ENCODE assay signal across 25 cellular contexts in the genomic region with DNA sequence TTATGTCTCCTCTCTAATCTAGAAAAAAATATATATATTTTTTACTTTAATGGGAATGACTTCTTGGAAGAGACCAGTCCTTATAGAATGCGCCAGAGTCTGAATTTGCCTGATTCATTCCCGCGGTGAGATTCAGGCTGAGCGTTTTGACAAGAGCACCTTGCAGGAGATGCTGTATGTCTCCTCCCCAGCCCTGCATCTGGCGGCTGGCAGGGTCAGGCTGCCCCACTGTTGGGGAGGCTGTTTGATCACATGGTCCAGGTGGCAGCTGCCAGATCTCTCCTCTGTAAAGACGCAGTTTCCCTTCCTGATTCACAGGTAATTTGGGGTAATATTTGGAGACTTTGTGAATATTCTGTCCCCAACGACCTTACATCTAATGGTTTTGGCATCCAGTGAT. TPM values are rescaled to one million over a fixed set of nuclear protein-coding genes. Genes with fewer than 3 reads are reported as not detected.
DNase-seq lines count a peak whose midpoint lies in the region; ATAC-seq, FAIRE-seq and TF ChIP-seq lines count a peak whose summit lies in the region.
"Had no signal": no experiment of that assay in that cellular context is flagged by ENCODE, and none has a peak within 500 bp of the region (broad histone marks: within the 10 kb centered on the region; RNA-seq: fewer than 3 reads in every experiment).

No MANE protein-coding gene starts in this region.

- no peaks in the 10 kb centered on the region for H3K36me3 Mint-ChIP-seq in CD4-positive, alpha-beta T cell (ENCODE audit: low read depth)

- no peaks in the 10 kb centered on the region for H3K9me3 ChIP-seq in CD4-positive, alpha-beta T cell (ENCODE audit: control insufficient read depth, low read length)
- H3K9me3 ChIP-seq: heart right ventricle, left ventricle myocardium inferior, tibial artery had no signal

- H3K27me3 ChIP-seq in CD4-positive, alpha-beta T cell (ENCODE audit: control insufficient read depth, insufficient read depth, low read length): no peaks in the 10 kb centered on the region
- H3K27me3 ChIP-seq: tibial artery had no signal

- peak overlapping the region; percentile 30 for H3K4me3 Mint-ChIP-seq in CD4-positive, alpha-beta T cell
- H3K4me3 Mint-ChIP-seq: stimulated activated naive CD8-positive, alpha-beta T cell treated with anti-CD3 and anti-CD28 coated beads, Interleukin-15, Interleukin-2, amounts not matched to agents 100 ng/mL and 50 ng/mL, for 24 hours; T-helper 1 cell treated with Interleukin-12 subunit alpha and Interleukin-12 subunit beta and Interleukin-4 antibody, amounts not matched to agents 30 μg/mL and 1 μg/mL, for 36 hours had no signal

- H3K27ac Mint-ChIP-seq in CD4-positive, alpha-beta T cell: peak overlapping the region; percentile 17
- H3K27ac Mint-ChIP-seq: stimulated activated naive CD8-positive, alpha-beta T cell treated with anti-CD3 and anti-CD28 coated beads, Interleukin-15, Interleukin-2, amounts not matched to agents 100 ng/mL and 50 ng/mL, for 24 hours; T-helper 1 cell treated with Interleukin-12 subunit alpha and Interleukin-12 subunit beta and Interleukin-4 antibody, amounts not matched to agents 30 μg/mL and 1 μg/mL, for 36 hours had no signal

- TF ChIP-seq CTCF in CD4-positive, alpha-beta T cell (IDR thresholded peaks at IDR 0.05): no peak

- CTCF ChIA-PET in CD4-positive, alpha-beta T cell (lab: Charles Lee): interaction anchor here (0.7 kb wide), 1 partner anchor 41 kb away, joined by 3 read pairs; no protein-coding TSS in a partner anchor

- intact Hi-C loops in CD4-positive, alpha-beta T cell (cut with DNase I, micrococcal nuclease): no loop called here

- POLR2A ChIA-PET in CD4-positive, alpha-beta T cell (lab: Charles Lee): no interaction called here

- no peaks in the 10 kb centered on the region for H3K27me3 Mint-ChIP-seq in CD4-positive, alpha-beta T cell
- H3K27me3 Mint-ChIP-seq: stimulated activated naive CD8-positive, alpha-beta T cell treated with anti-CD3 and anti-CD28 coated beads, Interleukin-15, Interleukin-2, amounts not matched to agents 100 ng/mL and 50 ng/mL, for 24 hours had no signal

- no peaks in the 10 kb centered on the region for H3K9me3 Mint-ChIP-seq in CD4-positive, alpha-beta T cell
- H3K9me3 Mint-ChIP-seq: stimulated activated naive CD8-positive, alpha-beta T cell treated with anti-CD3 and anti-CD28 coated beads, Interleukin-15, Interleukin-2, amounts not matched to agents 100 ng/mL and 50 ng/mL, for 24 hours; T-helper 1 cell treated with Interleukin-12 subunit alpha and Interleukin-12 subunit beta and Interleukin-4 antibody, amounts not matched to agents 30 μg/mL and 1 μg/mL, for 36 hours had no signal

- FAIRE-seq in frontal cortex (lab: Jason Lieb, UNC): no peak
- FAIRE-seq: endothelial cell of umbilical vein, HepG2 had no signal

- no peak for DNase-seq in CD4-positive, alpha-beta T cell
- DNase-seq in GM19238 (ENCODE audit: insufficient read length, low spot score) (peak; percentile 0), NCI-H2227 (lab: John Stamatoyannopoulos, UW; ENCODE audit: unreplicated experiment) (peak; percentile 39), frontal cortex (ENCODE audit: low spot score in 2 of 2) (peak; percentile 7 to 10), T-helper 2 cell (no peak), amygdala (lab: John Stamatoyannopoulos, UW) (no peak)
- DNase-seq: activated CD4-positive, alpha-beta T cell treated with anti-CD3 and anti-CD28 coated beads, Interleukin-2, amount 50 U/mL, for 4 hours; activated CD8-positive, alpha-beta memory T cell treated with anti-CD3 and anti-CD28 coated beads, Interleukin-2, amount 50 U/mL, for 48 hours; activated effector memory CD4-positive, alpha-beta T cell treated with anti-CD3 and anti-CD28 coated beads, Interleukin-2, amount 50 U/mL, for 16 hours; cortex of kidney; heart right ventricle; left ventricle myocardium inferior; midbrain; NCI-H510A; Right ventricle myocardium superior; stimulated activated CD4-positive, alpha-beta T cell treated with anti-CD3 and anti-CD28 coated beads, Interleukin-4, amount 100 ng/mL, for 1 hour; tibial artery; WERI-Rb-1 had no signal

- no peak for ATAC-seq in CD4-positive, alpha-beta T cell (ENCODE audit: poor library complexity)
- no peak for ATAC-seq in HG03159 (IDR thresholded peaks at IDR 0.05; ENCODE audit: unreplicated experiment)
- ATAC-seq: heart right ventricle, HepG2 had no signal

- H3K27ac ChIP-seq in CD4-positive, alpha-beta T cell (ENCODE audit: low read depth, low read length): no peak overlapping the region
- H3K27ac ChIP-seq: breast epithelium, heart right ventricle, left ventricle myocardium inferior, tibial artery, WERI-Rb-1 had no signal

- H3K4me1 Mint-ChIP-seq in CD4-positive, alpha-beta T cell (ENCODE audit: low read depth): peaks cover 47% of the 10 kb centered on the region

RNA-seq across cellular contexts. Expression of a gene that starts 9.7 kb away (rescaled TPM):
- 10 to 100 TPM; 24.8 to 26.8 TPM for total RNA-seq in CD4-positive, alpha-beta T cell
- total RNA-seq in frontal cortex: 165 TPM
- total RNA-seq: HepG2 had no signal

RNA-seq across cellular contexts. Expression of a gene that starts 26.1 kb away (rescaled TPM):
- 100 to 1,000 TPM; 171 to 173 TPM for total RNA-seq in CD4-positive, alpha-beta T cell
- 84.4 TPM for total RNA-seq in frontal cortex

RNA-seq across cellular contexts. Expression of a gene that starts 26.4 kb away (rescaled TPM):
- 10 to 100 TPM; 46.8 to 47.3 TPM for total RNA-seq in CD4-positive, alpha-beta T cell
- 49.7 TPM for total RNA-seq in frontal cortex

RNA-seq across cellular contexts. Expression of a gene that starts 39.8 kb away (rescaled TPM):
- total RNA-seq in CD4-positive, alpha-beta T cell: not detected
- under 0.01 TPM for total RNA-seq in frontal cortex
- total RNA-seq: smooth muscle cell had no signal

RNA-seq across cellular contexts. Expression of a gene that starts 56.6 kb away (rescaled TPM):
- total RNA-seq in CD4-positive, alpha-beta T cell: not detected
- 0.82 TPM for total RNA-seq in frontal cortex

Comparison
In these comparisons a context has a peak if more than half of its experiments do, and no peak if none do; other contexts are left out.
1. DNase-seq: peak in GM19238 (single experiment), NCI-H2227 (single experiment) and frontal cortex (2 of 2); none in CD4-positive, alpha-beta T cell (0 of 10), T-helper 2 cell (0 of 5) and amygdala (0 of 56).